1 cellular context compared by ENCODE assay signal in genomic region chr17:50185724-50186545, GRCh38.
TF ChIP-seq lines count a peak whose summit lies in the region.

No MANE protein-coding gene starts in this region.

TF ChIP-seq in IMR-90, 13 proteins besides CTCF, POLR2A, EP300 and RAD21 (continued from another document):
- TF ChIP-seq USF2 (IDR thresholded peaks at IDR 0.05; ENCODE audit: low read depth, low read length) (no peak; the same call in 1 of the 2 replicates), CHD1 (IDR thresholded peaks at IDR 0.05; ENCODE audit: low read depth, low read length) (no peak), MAFK (IDR thresholded peaks at IDR 0.05; ENCODE audit: low read depth, low read length) (no peak)
TF ChIP-seq in IMR-90: peak in this region for 0.
